9 cellular contexts compared by ENCODE assay signal in the genomic region with DNA sequence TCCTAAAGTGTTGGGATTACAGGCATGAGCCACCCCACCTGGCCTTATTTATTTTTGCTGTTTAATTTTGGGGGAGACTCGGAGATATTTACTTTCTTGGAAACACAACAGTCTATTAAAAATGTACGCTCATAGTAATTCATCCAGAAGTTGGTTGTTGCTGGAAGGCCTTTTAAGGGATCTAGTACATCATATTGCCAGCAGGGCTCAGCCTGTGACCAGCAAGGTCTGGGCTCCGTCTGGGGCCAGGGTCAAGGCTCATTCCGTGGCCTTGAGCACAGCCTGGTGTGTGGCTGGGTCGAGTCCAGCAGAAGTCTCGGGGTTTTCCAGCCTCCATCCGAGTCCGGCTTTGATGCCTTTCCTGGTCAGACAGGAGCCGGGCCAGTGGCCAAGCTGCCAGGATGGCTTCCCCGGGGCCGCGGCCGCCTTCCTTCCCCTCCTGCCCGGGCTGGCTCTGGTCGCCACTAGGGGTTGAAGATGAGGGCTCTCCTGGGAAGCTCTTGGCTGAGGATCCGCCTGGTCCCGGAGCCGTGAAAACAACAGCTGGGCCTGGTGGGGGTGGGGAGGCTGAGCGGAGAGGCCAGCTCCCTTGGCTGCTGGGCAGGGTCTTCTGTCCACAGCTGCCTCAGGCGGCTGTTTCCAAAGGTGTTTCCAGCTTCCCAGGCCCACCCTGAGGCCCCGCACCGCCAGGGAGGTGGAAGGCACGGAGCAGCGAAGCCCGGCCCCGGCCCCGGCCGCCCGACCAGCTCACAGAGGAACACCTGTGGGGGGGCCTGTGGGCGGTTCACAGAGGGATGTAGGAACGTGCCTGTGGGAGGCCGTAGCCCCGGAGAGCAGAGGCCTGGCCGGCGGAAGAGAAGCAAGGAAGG. TPM values are rescaled to one million over a fixed set of nuclear protein-coding genes. Genes with fewer than 3 reads are reported as not detected.
A peak's percentile ranks its signal among the peaks of the same experiment; 100 is the strongest.
DNase-seq lines count a peak whose midpoint lies in the region; ATAC-seq, FAIRE-seq and TF ChIP-seq lines count a peak whose summit lies in the region.
"Had no signal": no experiment of that assay in that cellular context is flagged by ENCODE, and none has a peak within 500 bp of the region (broad histone marks: within the 10 kb centered on the region; RNA-seq: fewer than 3 reads in every experiment).

No MANE protein-coding gene starts in this region.

- no TSS peak for BruUV-seq in HCT116 (replicated peaks; lab: Mats Ljungman, UMichigan)

- peak; percentile 85 for FAIRE-seq in islet of Langerhans (lab: Jason Lieb, UNC)

- peaks cover 81% of the 10 kb centered on the region for H3K27me3 Mint-ChIP-seq in stimulated activated naive CD8-positive, alpha-beta T cell treated with anti-CD3 and anti-CD28 coated beads, Interleukin-15, amount 100 ng/mL, for 72 hours

- H3K79me2 ChIP-seq in HCT116 (ENCODE audit: insufficient read depth, low read length), result peaks cover 9% of the 10 kb centered on the region; the same call in 1 of the 2 replicates

- POLR2A ChIA-PET in HCT116 (lab: Charles Lee), result no interaction called here

- H3K9ac ChIP-seq in HCT116 (ENCODE audit: low read length), result no peak overlapping the region

- peaks cover 49 to 69% of the 10 kb centered on the region in 2 experiments for H3K4me1 ChIP-seq in HCT116 (ENCODE audit: control insufficient read depth in 1 of 2, insufficient read depth in 2 of 2, low read length in 2 of 2)

- TF ChIP-seq CTCF in HCT116 (IDR thresholded peaks at IDR 0.05 in 2 of 3, conservative IDR thresholded peaks at IDR 0.05 in 1 of 3; ENCODE audit: borderline replicate concordance in 1 of 3, insufficient read depth in 1 of 3, low read depth in 2 of 3, low read length in 2 of 3) (peak in 1 of 3 experiments; percentile 13; a peak in 1 of 6 replicates), brain microvascular endothelial cell (IDR thresholded peaks at IDR 0.05; ENCODE audit: low read depth, low read length, missing control alignments) (peak; percentile 50)

- TF ChIP-seq POLR2A in HCT116 (IDR thresholded peaks at IDR 0.05; ENCODE audit: borderline replicate concordance, extremely low read depth, insufficient read depth, insufficient read length), result no peak

- H3K4me3 ChIP-seq in HCT116 (replicated peaks in 1 of 2; ENCODE audit: low read depth in 1 of 2, low read length in 2 of 2) (no peak overlapping the region), brain microvascular endothelial cell (ENCODE audit: low read depth, low read length) (no peak overlapping the region)

- H3K27me3 ChIP-seq in HCT116 (ENCODE audit: insufficient read depth, low read length) (no peaks in the 10 kb centered on the region), brain microvascular endothelial cell (replicated peaks) (no peaks in the 10 kb centered on the region)

- CTCF ChIA-PET in HCT116 (lab: Charles Lee), result interaction anchor here (1.8 kb wide), 1 partner anchor 11 kb away, joined by 7 read pairs; no protein-coding TSS in a partner anchor

- no peak overlapping the region for H3K27ac Mint-ChIP-seq in stimulated activated naive CD8-positive, alpha-beta T cell treated with anti-CD3 and anti-CD28 coated beads, Interleukin-15, amount 100 ng/mL, for 72 hours

- H3K4me2 ChIP-seq in HCT116 (ENCODE audit: low read length), result no peak overlapping the region

- H3K9me2 ChIP-seq in HCT116 (ENCODE audit: insufficient read depth), result no peaks in the 10 kb centered on the region

- RAD21 ChIA-PET in HCT116 (lab: Charles Lee; ENCODE audit: low non-redundant PET in 1 of 2, low total read pairs in 2 of 2, uncharacterized antibody in 2 of 2, unreplicated experiment in 2 of 2), result no interaction called here

- DNase-seq in HCT116 (ENCODE audit: low read depth, low spot score) (no peak), brain microvascular endothelial cell (no peak), stromal cell of bone marrow (ENCODE audit: low read depth) (peak; percentile 30), T-helper 2 cell (no peak), NCI-H526 (lab: John Stamatoyannopoulos, UW) (no peak)
- no peak for DNase-seq in stimulated activated naive CD8-positive, alpha-beta T cell treated with anti-CD3 and anti-CD28 coated beads, Interleukin-15, amount 100 ng/mL, for 72 hours

- no peaks in the 10 kb centered on the region for H3K9me3 Mint-ChIP-seq in stimulated activated naive CD8-positive, alpha-beta T cell treated with anti-CD3 and anti-CD28 coated beads, Interleukin-15, amount 100 ng/mL, for 72 hours

- in situ Hi-C loops in brain microvascular endothelial cell (cut with HindIII; ENCODE audit: low pct_ligation_motif_present, low sequenced_read_pairs), result no loop called here

- no peaks in the 10 kb centered on the region for H3K9me3 ChIP-seq in HCT116 (ENCODE audit: control insufficient read depth in 1 of 2, insufficient read depth in 1 of 2, low read depth in 1 of 2, low read length in 2 of 2)

- no peak for ATAC-seq in HCT116
- no peak for ATAC-seq in GM18517 (IDR thresholded peaks at IDR 0.05; ENCODE audit: unreplicated experiment)
- ATAC-seq in stimulated activated naive CD8-positive, alpha-beta T cell treated with anti-CD3 and anti-CD28 coated beads, Interleukin-15, amount 100 ng/mL, for 72 hours, result no peak

- intact Hi-C loops in HCT116 (cut with micrococcal nuclease), result no loop called here

- no peak overlapping the region for H2AFZ ChIP-seq in HCT116 (ENCODE audit: low read depth, low read length, poor library complexity, severe bottlenecking)

- no peak for TF ChIP-seq RAD21 in HCT116 (IDR thresholded peaks at IDR 0.05; ENCODE audit: low read depth)

- H4K20me1 ChIP-seq in HCT116 (ENCODE audit: insufficient read depth), result no peaks in the 10 kb centered on the region

- no peak overlapping the region for H3K4me3 Mint-ChIP-seq in stimulated activated naive CD8-positive, alpha-beta T cell treated with anti-CD3 and anti-CD28 coated beads, Interleukin-15, amount 100 ng/mL, for 72 hours

- H3K36me3 ChIP-seq in HCT116 (ENCODE audit: control insufficient read depth in 1 of 2, insufficient read depth in 2 of 2, low read length in 2 of 2) (no peaks in the 10 kb centered on the region), brain microvascular endothelial cell (replicated peaks) (no peaks in the 10 kb centered on the region)

- H3K27ac ChIP-seq in HCT116 (ENCODE audit: low read depth, low read length), result peak overlapping the region; percentile 19; the same call in 1 of the 2 replicates
- no peak overlapping the region for H3K27ac ChIP-seq in brain microvascular endothelial cell

- H3K4me1 Mint-ChIP-seq in stimulated activated naive CD8-positive, alpha-beta T cell treated with anti-CD3 and anti-CD28 coated beads, Interleukin-15, amount 100 ng/mL, for 72 hours, result peaks cover 29% of the 10 kb centered on the region

TF ChIP-seq in HCT116, 20 proteins besides CTCF, POLR2A, EP300 and RAD21 (continues in another document):
- TF ChIP-seq, protein P1, sequence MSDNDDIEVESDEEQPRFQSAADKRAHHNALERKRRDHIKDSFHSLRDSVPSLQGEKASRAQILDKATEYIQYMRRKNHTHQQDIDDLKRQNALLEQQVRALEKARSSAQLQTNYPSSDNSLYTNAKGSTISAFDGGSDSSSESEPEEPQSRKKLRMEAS (IDR thresholded peaks at IDR 0.05), result no peak
- TF ChIP-seq SP1 (IDR thresholded peaks at IDR 0.05; ENCODE audit: low read depth) (no peak), SIN3A (IDR thresholded peaks at IDR 0.05; ENCODE audit: low read depth) (no peak), ELF1 (IDR thresholded peaks at IDR 0.05; ENCODE audit: borderline replicate concordance, low read depth) (no peak), TCF7L2 (IDR thresholded peaks at IDR 0.05; ENCODE audit: borderline replicate concordance, extremely low read depth, insufficient read depth, insufficient read length) (no peak), EZH2 (IDR thresholded peaks at IDR 0.05) (no peak), EZH2phosphoT487 (IDR thresholded peaks at IDR 0.05; ENCODE audit: borderline replicate concordance) (no peak), YY1 (IDR thresholded peaks at IDR 0.05; ENCODE audit: extremely low read depth, insufficient replicate concordance, low read depth, low read length) (no peak), CBX3 (IDR thresholded peaks at IDR 0.05; ENCODE audit: low read depth) (no peak)
- TF ChIP-seq, protein P2, sequence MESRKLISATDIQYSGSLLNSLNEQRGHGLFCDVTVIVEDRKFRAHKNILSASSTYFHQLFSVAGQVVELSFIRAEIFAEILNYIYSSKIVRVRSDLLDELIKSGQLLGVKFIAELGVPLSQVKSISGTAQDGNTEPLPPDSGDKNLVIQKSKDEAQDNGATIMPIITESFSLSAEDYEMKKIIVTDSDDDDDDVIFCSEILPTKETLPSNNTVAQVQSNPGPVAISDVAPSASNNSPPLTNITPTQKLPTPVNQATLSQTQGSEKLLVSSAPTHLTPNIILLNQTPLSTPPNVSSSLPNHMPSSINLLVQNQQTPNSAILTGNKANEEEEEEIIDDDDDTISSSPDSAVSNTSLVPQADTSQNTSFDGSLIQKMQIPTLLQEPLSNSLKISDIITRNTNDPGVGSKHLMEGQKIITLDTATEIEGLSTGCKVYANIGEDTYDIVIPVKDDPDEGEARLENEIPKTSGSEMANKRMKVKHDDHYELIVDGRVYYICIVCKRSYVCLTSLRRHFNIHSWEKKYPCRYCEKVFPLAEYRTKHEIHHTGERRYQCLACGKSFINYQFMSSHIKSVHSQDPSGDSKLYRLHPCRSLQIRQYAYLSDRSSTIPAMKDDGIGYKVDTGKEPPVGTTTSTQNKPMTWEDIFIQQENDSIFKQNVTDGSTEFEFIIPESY (IDR thresholded peaks at IDR 0.05; ENCODE audit: extremely low read depth, insufficient replicate concordance, low read length), result no peak
- TF ChIP-seq, protein P3, sequence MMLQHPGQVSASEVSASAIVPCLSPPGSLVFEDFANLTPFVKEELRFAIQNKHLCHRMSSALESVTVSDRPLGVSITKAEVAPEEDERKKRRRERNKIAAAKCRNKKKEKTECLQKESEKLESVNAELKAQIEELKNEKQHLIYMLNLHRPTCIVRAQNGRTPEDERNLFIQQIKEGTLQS (IDR thresholded peaks at IDR 0.05), result no peak

RNA-seq across cellular contexts. Expression of a gene that starts 5.1 kb away (rescaled TPM):
- 50.6 TPM for total RNA-seq in HCT116 (2021; ENCODE audit: unreplicated experiment)
- polyA plus RNA-seq in HCT116 (2012), result 17.5 and 18.9 TPM in 2 replicates

RNA-seq across cellular contexts. Expression of a gene that starts 9.3 kb away (rescaled TPM):
- not detected for total RNA-seq in HCT116 (2021; ENCODE audit: unreplicated experiment)
- 0.06 and 0.07 TPM in 2 replicates for polyA plus RNA-seq in HCT116 (2012)
- total RNA-seq: HT1080 had no signal

RNA-seq across cellular contexts. Expression of a gene that starts 19.1 kb away (rescaled TPM):
- 0.61 TPM for total RNA-seq in HCT116 (2021; ENCODE audit: unreplicated experiment)
- polyA plus RNA-seq in HCT116 (2012), result 0.31 and 0.53 TPM in 2 replicates
- total RNA-seq: HT1080 had no signal

RNA-seq across cellular contexts. Expression of a gene that starts 23.3 kb away (rescaled TPM):
- 131 TPM for total RNA-seq in HCT116 (2021; ENCODE audit: unreplicated experiment)
- 112 and 144 TPM in 2 replicates for polyA plus RNA-seq in HCT116 (2012)

RNA-seq across cellular contexts. Expression of a gene that starts 31.2 kb away (rescaled TPM):
- 173 TPM for total RNA-seq in HCT116 (2021; ENCODE audit: unreplicated experiment)
- polyA plus RNA-seq in HCT116 (2012), result 125 and 138 TPM in 2 replicates
